In genomic region chr20:58624687-58625086, GRCh38 we compare ENCODE assay signal across 16 cellular contexts. TPM values are rescaled to one million over a fixed set of nuclear protein-coding genes. Genes with fewer than 3 reads are reported as not detected.
DNase-seq lines count a peak whose midpoint lies in the region; ATAC-seq and TF ChIP-seq lines count a peak whose summit lies in the region.
"Had no signal": no experiment of that assay in that cellular context is flagged by ENCODE, and none has a peak within 500 bp of the region (broad histone marks: within the 10 kb centered on the region; RNA-seq: fewer than 3 reads in every experiment).

No MANE protein-coding gene starts in this region.

- no peaks in the 10 kb centered on the region; the same call in 1 of the 2 replicates for H3K9me3 Mint-ChIP-seq in HFFc6
- no peaks in the 10 kb centered on the region for H3K9me3 Mint-ChIP-seq in CD4-positive, alpha-beta memory T cell
- H3K9me3 Mint-ChIP-seq: CD4-positive, alpha-beta T cell had no signal

- CTCF ChIA-PET in CD4-positive, alpha-beta memory T cell (lab: Charles Lee; ENCODE audit: partially characterized antibody): interaction anchor here (1.4 kb wide), 1 partner anchor 27 kb away, joined by 3 read pairs; the partner anchor contains the start of gene STX16

- peak overlapping the region; percentile 81 for H3K27ac ChIP-seq in RWPE2 (ENCODE audit: poor library complexity, severe bottlenecking)
- peak overlapping the region; percentile 64 for H3K27ac ChIP-seq in foreskin keratinocyte
- H3K27ac ChIP-seq in osteoblast (ENCODE audit: low read depth, low read length): peak overlapping the region; percentile 85
- H3K27ac ChIP-seq in CD4-positive, alpha-beta memory T cell (ENCODE audit: low read depth, low read length): no peak overlapping the region

- DNase-seq in HFFc6 (no peak), RWPE2 (ENCODE audit: low spot score) (peak; percentile 79), foreskin keratinocyte (no peak), osteoblast (ENCODE audit: insufficient read length, low spot score, missing footprints) (no peak), NCI-H1436 treated with DMSO at 0.1 percent for 48 hours (lab: John Stamatoyannopoulos, UW) (no peak), COLO829 (ENCODE audit: low spot score) (no peak)
- no peak for DNase-seq in CD4-positive, alpha-beta memory T cell
- DNase-seq: BE2C; CD4-positive, alpha-beta T cell; H7; NCI-H1930; NCI-H2171; NCI-H446 treated with DMSO at 0.1 percent for 48 hours; NCI-H748 treated with DMSO at 0.1 percent for 48 hours; OCI-M1 had no signal

- H3K36me3 ChIP-seq in RWPE2 (ENCODE audit: low read depth) (no peaks in the 10 kb centered on the region), osteoblast (ENCODE audit: insufficient read depth, low read length) (peaks cover 3% of the 10 kb centered on the region)
- H3K36me3 ChIP-seq in CD4-positive, alpha-beta memory T cell (ENCODE audit: insufficient read depth, low read length): no peaks in the 10 kb centered on the region
- H3K36me3 ChIP-seq: BE2C had no signal

- ATAC-seq in RWPE2 (ENCODE audit: low read depth) (no peak), foreskin keratinocyte (no peak), GM21786 (IDR thresholded peaks at IDR 0.05; ENCODE audit: unreplicated experiment) (no peak)

- peaks cover 11% of the 10 kb centered on the region for H3K36me3 Mint-ChIP-seq in HFFc6 (ENCODE audit: low read depth)
- no peaks in the 10 kb centered on the region for H3K36me3 Mint-ChIP-seq in CD4-positive, alpha-beta memory T cell

- H3K9me3 ChIP-seq in RWPE2 (ENCODE audit: severe bottlenecking) (peaks cover 6% of the 10 kb centered on the region), osteoblast (ENCODE audit: low read depth, low read length) (no peaks in the 10 kb centered on the region)
- no peaks in the 10 kb centered on the region for H3K9me3 ChIP-seq in CD4-positive, alpha-beta memory T cell (ENCODE audit: control insufficient read depth in 1 of 2, low read length in 2 of 2)
- H3K9me3 ChIP-seq: BE2C had no signal

- intact Hi-C loops in CD4-positive, alpha-beta memory T cell (cut with micrococcal nuclease): no loop called here

- H3K4me1 ChIP-seq in RWPE2 (ENCODE audit: insufficient read depth, poor library complexity, severe bottlenecking): peaks cover 25% of the 10 kb centered on the region
- H3K4me1 ChIP-seq in foreskin keratinocyte: peaks cover 9% of the 10 kb centered on the region
- peaks cover 37% of the 10 kb centered on the region for H3K4me1 ChIP-seq in osteoblast (ENCODE audit: insufficient read depth, low read length)
- peaks cover 6% of the 10 kb centered on the region for H3K4me1 ChIP-seq in CD4-positive, alpha-beta memory T cell (ENCODE audit: insufficient read depth, low read length)

- peaks cover 2% of the 10 kb centered on the region for H3K79me2 ChIP-seq in osteoblast (ENCODE audit: insufficient read depth, low read length)

- H4K20me1 ChIP-seq in osteoblast (ENCODE audit: insufficient read depth, low read length): no peaks in the 10 kb centered on the region

- H2AFZ ChIP-seq in osteoblast (ENCODE audit: low read length): no peak overlapping the region

- H3K27me3 ChIP-seq in RWPE2 (ENCODE audit: insufficient read depth, poor library complexity, severe bottlenecking) (no peaks in the 10 kb centered on the region), foreskin keratinocyte (no peaks in the 10 kb centered on the region), osteoblast (ENCODE audit: insufficient read depth, low read length) (no peaks in the 10 kb centered on the region)
- no peaks in the 10 kb centered on the region for H3K27me3 ChIP-seq in CD4-positive, alpha-beta memory T cell (ENCODE audit: insufficient read depth, low read length)
- H3K27me3 ChIP-seq: BE2C had no signal

- peak overlapping the region; percentile 9; the same call in 1 of the 2 replicates for H3K27ac Mint-ChIP-seq in HFFc6
- H3K27ac Mint-ChIP-seq in CD4-positive, alpha-beta memory T cell: peak overlapping the region in 1 of 7 donors; percentile 70
- H3K27ac Mint-ChIP-seq: CD4-positive, alpha-beta T cell had no signal

- POLR2A ChIA-PET in CD4-positive, alpha-beta memory T cell (lab: Charles Lee; ENCODE audit: partially characterized antibody): no interaction called here

- TF ChIP-seq CTCF in HFFc6 (IDR thresholded peaks at IDR 0.05): no peak
- no peak for TF ChIP-seq CTCF in RWPE2 (IDR thresholded peaks at IDR 0.05; ENCODE audit: poor library complexity, severe bottlenecking)
- TF ChIP-seq CTCF in foreskin keratinocyte (conservative IDR thresholded peaks at IDR 0.05): no peak
- TF ChIP-seq CTCF in osteoblast (IDR thresholded peaks at IDR 0.05; ENCODE audit: extremely low read depth, low read depth, low read length): no peak

- no peak overlapping the region for H3K4me2 ChIP-seq in osteoblast (ENCODE audit: insufficient read depth, low read length)

- peaks cover 33% of the 10 kb centered on the region for H3K4me1 Mint-ChIP-seq in HFFc6 (ENCODE audit: low read depth)
- peaks cover 0 to 21% (median 8%) of the 10 kb centered on the region in 4 donors for H3K4me1 Mint-ChIP-seq in CD4-positive, alpha-beta memory T cell

- no peak overlapping the region for H3K4me3 Mint-ChIP-seq in HFFc6
- no peak overlapping the region for H3K4me3 Mint-ChIP-seq in CD4-positive, alpha-beta memory T cell
- H3K4me3 Mint-ChIP-seq: CD4-positive, alpha-beta T cell had no signal

- H3K4me3 ChIP-seq in RWPE2 (ENCODE audit: severe bottlenecking) (no peak overlapping the region), osteoblast (ENCODE audit: insufficient read depth, low read length) (no peak overlapping the region)
- H3K4me3 ChIP-seq in CD4-positive, alpha-beta memory T cell (ENCODE audit: low read length in 2 of 2): no peak overlapping the region

- peaks cover 3% of the 10 kb centered on the region; the same call in 1 of the 2 replicates for H3K27me3 Mint-ChIP-seq in HFFc6 (ENCODE audit: insufficient read depth)
- peaks cover 6 to 13% of the 10 kb centered on the region in 2 donors for H3K27me3 Mint-ChIP-seq in CD4-positive, alpha-beta memory T cell

RNA-seq across cellular contexts. Expression of gene STX16, which starts 26.4 kb away (rescaled TPM):
- 10 to 100 TPM; 44.4 to 51.8 (median 48.3) TPM for total RNA-seq in HFFc6 (2021; fragmentation: NEBNext Ultra II Directional; extraction: Animal tissue kit (Norgen Biotek cat#: 25700))
- total RNA-seq in foreskin keratinocyte (38.2 and 40.9 TPM in 2 replicates), osteoblast (24.2 and 28.6 TPM in 2 replicates)
- polyA plus RNA-seq in foreskin keratinocyte: 19.0 and 20.8 TPM in 2 replicates
- 100 to 1,000 TPM; 158 to 167 TPM for total RNA-seq in CD4-positive, alpha-beta memory T cell
- 10 to 100 TPM; 16.5 to 24.5 TPM for polyA plus RNA-seq in CD4-positive, alpha-beta memory T cell
